ENCODE assay signal across 8 cellular contexts in genomic region chr6:142886431-142887170, GRCh38. TPM values are rescaled to one million over a fixed set of nuclear protein-coding genes. Genes with fewer than 3 reads are reported as not detected.
DNase-seq lines count a peak whose midpoint lies in the region; ATAC-seq and TF ChIP-seq lines count a peak whose summit lies in the region.

No MANE protein-coding gene starts in this region.

- no peak overlapping the region for H4K5ac ChIP-seq in mesendoderm (ENCODE audit: low read length)

- no CpG with 5 or more reads among the region's 4 CpGs for WGBS in mesendoderm (ENCODE audit: extremely low coverage, insufficient coverage, low lambda C conversion rate)

- H2BK15ac ChIP-seq in mesendoderm (replicated peaks; ENCODE audit: low read depth), result no peak overlapping the region

- DNase-seq in BE2C (no peak), NCI-H226 (peak; percentile 49), cardiac fibroblast (ENCODE audit: low read depth in 2 of 2) (peak; percentile 71), mesendoderm (peak; percentile 37), NCI-H2081 treated with DMSO at 0.1 percent for 48 hours (lab: John Stamatoyannopoulos, UW) (no peak)
- DNase-seq in activated effector memory CD4-positive, alpha-beta T cell treated with Interleukin-2 at 50 U/mL for 16 hours, result no peak

- H3K4me3 ChIP-seq in BE2C (ENCODE audit: low read depth, low read length) (no peak overlapping the region), cardiac fibroblast (replicated peaks in 1 of 2; ENCODE audit: low read depth in 2 of 2, low read length in 2 of 2) (no peak overlapping the region), mesendoderm (ENCODE audit: low read length) (no peak overlapping the region)

- ATAC-seq in GM18508 (IDR thresholded peaks at IDR 0.05; ENCODE audit: insufficient read depth, unreplicated experiment) (peak; percentile 65), HG02938 (IDR thresholded peaks at IDR 0.05; ENCODE audit: unreplicated experiment) (peak; percentile 75)

- H3K56ac ChIP-seq in mesendoderm (ENCODE audit: low read length), result no peak overlapping the region

- H3K4me1 ChIP-seq in BE2C (no peaks in the 10 kb centered on the region), mesendoderm (ENCODE audit: control insufficient read depth, low read depth, low read length) (peaks cover 7% of the 10 kb centered on the region)

- no peaks in the 10 kb centered on the region for H3K79me1 ChIP-seq in mesendoderm (ENCODE audit: low read length)

- H2BK120ac ChIP-seq in mesendoderm (ENCODE audit: low read depth, low read length), result no peak overlapping the region

- H3K27ac ChIP-seq in mesendoderm (ENCODE audit: low read depth, low read length), result no peak overlapping the region

- no peak overlapping the region for H2AK5ac ChIP-seq in mesendoderm (ENCODE audit: low read length)

- no peak overlapping the region for H3K18ac ChIP-seq in mesendoderm (ENCODE audit: low read length)

- no peaks in the 10 kb centered on the region for H3K36me3 ChIP-seq in BE2C
- H3K36me3 ChIP-seq in mesendoderm (ENCODE audit: control insufficient read depth, insufficient read depth, low read length), result no peaks in the 10 kb centered on the region

- H3K4me2 ChIP-seq in mesendoderm (ENCODE audit: low read length), result no peak overlapping the region

- H3K79me2 ChIP-seq in mesendoderm (ENCODE audit: control insufficient read depth, insufficient read depth, low read length), result no peaks in the 10 kb centered on the region

- TF ChIP-seq CTCF in BE2C (IDR thresholded peaks at IDR 0.05; ENCODE audit: low read depth, low read length) (peak; percentile 30), cardiac fibroblast (IDR thresholded peaks at IDR 0.05; ENCODE audit: low read depth, low read length) (peak; percentile 30)

- no peak overlapping the region for H3K23ac ChIP-seq in mesendoderm (ENCODE audit: low read length)

- no peaks in the 10 kb centered on the region for H3K27me3 ChIP-seq in BE2C
- H3K27me3 ChIP-seq in mesendoderm (ENCODE audit: insufficient read depth, low read length, poor library complexity), result no peaks in the 10 kb centered on the region

- no peak overlapping the region for H2BK5ac ChIP-seq in mesendoderm (ENCODE audit: low read length)

- H3K9me3 ChIP-seq in BE2C, result no peaks in the 10 kb centered on the region

- H3K9ac ChIP-seq in mesendoderm (ENCODE audit: low read length), result no peak overlapping the region

- no peak overlapping the region for H3K4ac ChIP-seq in mesendoderm (ENCODE audit: low read depth, low read length)

- no peak overlapping the region for H4K8ac ChIP-seq in mesendoderm (ENCODE audit: low read depth, low read length)

RNA-seq across cellular contexts. Expression of gene HIVEP2, which starts 58.4 kb away (rescaled TPM):
- polyA plus RNA-seq in BE2C (2012; ENCODE audit: insufficient read depth, insufficient read length, low read depth), result 0.51 TPM
- 2.2 TPM for polyA plus RNA-seq in mesendoderm (2013, experiment 1 of 2)
- 2.3 TPM for polyA plus RNA-seq in mesendoderm (2013, experiment 2 of 2)

Comparison
In these comparisons a context has a peak if more than half of its experiments do, and no peak if none do; other contexts are left out.
1. DNase-seq: peak in NCI-H226 (single experiment), cardiac fibroblast (2 of 2) and mesendoderm (single experiment); none in BE2C (single experiment), activated effector memory CD4-positive, alpha-beta T cell treated with Interleukin-2 at 50 U/mL for 16 hours (single experiment) and NCI-H2081 treated with DMSO at 0.1 percent for 48 hours (single experiment).